ENCODE assay signal across 11 cellular contexts in the genomic region with DNA sequence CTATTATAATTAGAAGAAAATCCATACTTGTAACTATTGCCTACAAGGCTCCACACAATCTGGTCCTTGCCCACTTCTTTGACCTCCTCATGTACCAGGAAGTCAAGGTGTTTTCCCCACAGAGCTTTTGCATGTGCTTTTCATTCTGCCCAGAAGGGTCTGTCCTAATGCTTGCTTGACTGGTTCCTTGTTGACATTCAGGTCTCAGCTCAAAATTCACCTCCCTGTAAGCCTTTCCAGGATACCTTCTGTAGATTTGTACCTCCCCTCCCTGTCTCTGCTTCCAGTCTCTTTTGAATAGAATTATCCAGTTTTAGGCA. TPM values are rescaled to one million over a fixed set of nuclear protein-coding genes. Genes with fewer than 3 reads are reported as not detected.
A peak's percentile ranks its signal among the peaks of the same experiment; 100 is the strongest.
DNase-seq lines count a peak whose midpoint lies in the region; ATAC-seq, FAIRE-seq and TF ChIP-seq lines count a peak whose summit lies in the region.
"Had no signal": no experiment of that assay in that cellular context is flagged by ENCODE, and none has a peak within 500 bp of the region (broad histone marks: within the 10 kb centered on the region; RNA-seq: fewer than 3 reads in every experiment).

No MANE protein-coding gene starts in this region.

- peak overlapping the region; percentile 22 for H3K27ac ChIP-seq in hepatocyte
- no peak overlapping the region for H3K27ac ChIP-seq in kidney (ENCODE audit: low read depth in 2 of 2, low read length in 2 of 2)

- intact Hi-C loops in kidney (cut with DNase I) = no loop called here

- no peaks in the 10 kb centered on the region for H3K27me3 Mint-ChIP-seq in activated T-cell treated with anti-CD3 and anti-CD28 coated beads, Interleukin-2, amount 50 U/mL, for 24 hours
- H3K27me3 Mint-ChIP-seq: central memory CD8-positive, alpha-beta T cell had no signal

- H3K4me3 ChIP-seq in hepatocyte (no peak overlapping the region), kidney (ENCODE audit: low read length in 2 of 2) (no peak overlapping the region)

- FAIRE-seq in kidney (lab: Jason Lieb, UNC) = no peak

- no peak overlapping the region for H3K9ac ChIP-seq in kidney (ENCODE audit: low read length in 2 of 2)

- H3K9me3 ChIP-seq in hepatocyte (ENCODE audit: low read depth) (no peaks in the 10 kb centered on the region), kidney (ENCODE audit: control insufficient read depth in 1 of 2, low read length in 2 of 2) (no peaks in the 10 kb centered on the region)

- no peak overlapping the region for H3K27ac Mint-ChIP-seq in activated T-cell treated with anti-CD3 and anti-CD28 coated beads, Interleukin-2, amount 50 U/mL, for 24 hours

- H3K4me3 Mint-ChIP-seq in activated T-cell treated with anti-CD3 and anti-CD28 coated beads, Interleukin-2, amount 50 U/mL, for 24 hours = no peak overlapping the region
- H3K4me3 Mint-ChIP-seq: central memory CD8-positive, alpha-beta T cell had no signal

- H2AFZ ChIP-seq in hepatocyte = no peak overlapping the region

- ATAC-seq in GM19467 (IDR thresholded peaks at IDR 0.05; ENCODE audit: unreplicated experiment) = peak; percentile 55
- ATAC-seq in HG03280 (IDR thresholded peaks at IDR 0.05; ENCODE audit: unreplicated experiment) = peak; percentile 59

- H3K9me2 ChIP-seq in hepatocyte (replicated peaks; ENCODE audit: insufficient read depth) = no peaks in the 10 kb centered on the region

- H3K4me1 ChIP-seq in hepatocyte (ENCODE audit: insufficient read depth) (no peaks in the 10 kb centered on the region), kidney (ENCODE audit: control insufficient read depth in 1 of 2, insufficient read depth in 1 of 2, low read depth in 1 of 2, low read length in 2 of 2) (peaks cover 0 to 2% of the 10 kb centered on the region in 2 donors)

- H3K36me3 ChIP-seq in hepatocyte (replicated peaks; ENCODE audit: insufficient read depth, low read depth) (no peaks in the 10 kb centered on the region), kidney (ENCODE audit: control insufficient read depth in 1 of 2, insufficient read depth in 2 of 2, low read length in 2 of 2) (no peaks in the 10 kb centered on the region)

- DNase-seq in hepatocyte (ENCODE audit: low spot score) (peak; percentile 28), nucleus accumbens (lab: John Stamatoyannopoulos, UW) (no peak), NCI-H1694 treated with DMSO at 0.1 percent for 48 hours (lab: John Stamatoyannopoulos, UW) (no peak), kidney (no peak)
- DNase-seq in activated T-cell treated with anti-CD3 and anti-CD28 coated beads, Interleukin-2, amount 50 U/mL, for 24 hours = no peak
- DNase-seq: activated CD4-positive, alpha-beta T cell treated with anti-CD3 and anti-CD28 coated beads, Interleukin-2, amount 50 U/mL, for 4 hours; NK-92 treated with Interleukin-12 subunit alpha and Interleukin-12 subunit beta, amount 100 ng/mL, for 24 hours had no signal

- no peaks in the 10 kb centered on the region for H3K36me3 Mint-ChIP-seq in activated T-cell treated with anti-CD3 and anti-CD28 coated beads, Interleukin-2, amount 50 U/mL, for 24 hours (ENCODE audit: low read depth)

- no peaks in the 10 kb centered on the region for H3K9me3 Mint-ChIP-seq in activated T-cell treated with anti-CD3 and anti-CD28 coated beads, Interleukin-2, amount 50 U/mL, for 24 hours
- H3K9me3 Mint-ChIP-seq: central memory CD8-positive, alpha-beta T cell had no signal

- H4K20me1 ChIP-seq in hepatocyte (ENCODE audit: insufficient read depth, poor library complexity, severe bottlenecking) = no peaks in the 10 kb centered on the region

- peak; percentile 20 for TF ChIP-seq CTCF in GM12873 (IDR thresholded peaks at IDR 0.05; ENCODE audit: insufficient read depth, low read depth, low read length, missing control alignments)
- no peak for TF ChIP-seq CTCF in hepatocyte (IDR thresholded peaks at IDR 0.05; ENCODE audit: poor library complexity)
- no peak for TF ChIP-seq CTCF in kidney (IDR thresholded peaks at IDR 0.05; ENCODE audit: borderline replicate concordance, extremely low read depth, insufficient read depth)

- H3K4me2 ChIP-seq in hepatocyte = peak overlapping the region; percentile 19

- H3K27me3 ChIP-seq in hepatocyte = no peaks in the 10 kb centered on the region

- no peaks in the 10 kb centered on the region for H3K79me2 ChIP-seq in hepatocyte

- H3K4me1 Mint-ChIP-seq in activated T-cell treated with anti-CD3 and anti-CD28 coated beads, Interleukin-2, amount 50 U/mL, for 24 hours (ENCODE audit: low read depth) = peaks cover 20% of the 10 kb centered on the region

RNA-seq across cellular contexts. Expression of gene HSD17B4, which starts 33.6 kb away (rescaled TPM):
- total RNA-seq in hepatocyte (236 and 281 TPM in 2 replicates), kidney (202 TPM)
- polyA plus RNA-seq in hepatocyte (155 and 208 TPM in 2 replicates), kidney (ENCODE audit: insufficient read depth, low read depth, low replicate concordance) (212 TPM)
